34 cellular contexts compared by ENCODE assay signal in genomic region chr1:115006191-115006590, GRCh38. TPM values are rescaled to one million over a fixed set of nuclear protein-coding genes. Genes with fewer than 3 reads are reported as not detected.
"Had no signal": no experiment of that assay in that cellular context is flagged by ENCODE, and none has a peak within 500 bp of the region (broad histone marks: within the 10 kb centered on the region; RNA-seq: fewer than 3 reads in every experiment).

No MANE protein-coding gene starts in this region.

- H3K4me3 ChIP-seq: hepatocyte, left ventricle myocardium inferior, lung, mucosa of descending colon, ovary, right atrium auricular region, right lobe of liver, smooth muscle cell, tibial nerve, upper lobe of left lung, vagina had no signal

- H3K9me3 ChIP-seq: left ventricle myocardium inferior, mucosa of descending colon, ovary, right atrium auricular region, right lobe of liver, tibial nerve, upper lobe of left lung, vagina had no signal

- H3K4me1 ChIP-seq: left ventricle myocardium inferior, right atrium auricular region, right lobe of liver, tibial nerve, upper lobe of left lung, vagina had no signal

- FAIRE-seq: keratinocyte had no signal

- H3K27ac ChIP-seq: hepatocyte, left ventricle myocardium inferior, ovary, right atrium auricular region, right lobe of liver, tibial nerve, upper lobe of left lung, vagina had no signal

- H3K36me3 ChIP-seq: left ventricle myocardium inferior, ovary, right atrium auricular region, right lobe of liver, tibial nerve, upper lobe of left lung, vagina had no signal

- DNase-seq: left ventricle myocardium inferior; midbrain; mucosa of descending colon; naive thymus-derived CD4-positive, alpha-beta T cell; ovary; right lobe of liver; stimulated activated CD4-positive, alpha-beta T cell treated with anti-CD3 and anti-CD28 coated beads, Interleukin-1b, Interleukin-23, amount 100 ng/mL, for 48 hours; stimulated activated CD4-positive, alpha-beta T cell treated with anti-CD3 and anti-CD28 coated beads, Interleukin-2, amount 100 ng/mL, for 48 hours; stimulated activated CD4-positive, alpha-beta T cell treated with anti-CD3 and anti-CD28 coated beads, Interleukin-4, amount 100 ng/mL, for 4 hours; stimulated activated CD8-positive, alpha-beta memory T cell treated with anti-CD3 and anti-CD28 coated beads, Interleukin-4, amount 100 ng/mL, for 48 hours; stimulated activated naive CD4-positive, alpha-beta T cell treated with Interleukin-2 at 50 U/mL for 16 hours; stimulated activated naive CD8-positive, alpha-beta T cell treated with anti-CD3 and anti-CD28 coated beads, Interleukin-15, amount 100 ng/mL, for 72 hours; substantia nigra; upper lobe of left lung had no signal

- ATAC-seq: mucosa of descending colon; naive thymus-derived CD4-positive, alpha-beta T cell; natural killer cell treated with Interleukin-12 subunit alpha and Interleukin-12 subunit beta and Interleukin-15 and Interleukin-18, amount 100 ng/mL, for 72 hours; right lobe of liver; stimulated activated memory B cell treated with anti-CD40 and anti-IgM and Interleukin-4, amounts not matched to agents 10 μg/mL and 1 μg/mL and 100 μg/mL, for 72 hours; stimulated activated naive CD8-positive, alpha-beta T cell treated with anti-CD3 and anti-CD28 coated beads, Interleukin-15, amount 100 ng/mL, for 72 hours had no signal

RNA-seq across cellular contexts. Expression of gene TSHB, which starts 23.4 kb away (rescaled TPM):
- total RNA-seq: hepatocyte; left ventricle myocardium inferior; lower leg skin; lung; mesenteric fat pad; mucosa of descending colon; myocyte; naive thymus-derived CD4-positive, alpha-beta T cell; natural killer cell treated with Interleukin-12 subunit alpha and Interleukin-12 subunit beta and Interleukin-15 and Interleukin-18, amount 100 ng/mL, for 72 hours; omental fat pad; ovary; progenitor cell of endocrine pancreas; pulmonary artery endothelial cell; renal cortical epithelial cell; right atrium auricular region; right lobe of liver; skeletal muscle tissue; smooth muscle cell; temporal lobe; tibial nerve; upper lobe of left lung; urinary bladder; vagina had no signal
- polyA plus RNA-seq: keratinocyte; lung; naive thymus-derived CD4-positive, alpha-beta T cell; neural cell; ovary; smooth muscle cell; urinary bladder had no signal
